25 cellular contexts compared by ENCODE assay signal in the genomic region with DNA sequence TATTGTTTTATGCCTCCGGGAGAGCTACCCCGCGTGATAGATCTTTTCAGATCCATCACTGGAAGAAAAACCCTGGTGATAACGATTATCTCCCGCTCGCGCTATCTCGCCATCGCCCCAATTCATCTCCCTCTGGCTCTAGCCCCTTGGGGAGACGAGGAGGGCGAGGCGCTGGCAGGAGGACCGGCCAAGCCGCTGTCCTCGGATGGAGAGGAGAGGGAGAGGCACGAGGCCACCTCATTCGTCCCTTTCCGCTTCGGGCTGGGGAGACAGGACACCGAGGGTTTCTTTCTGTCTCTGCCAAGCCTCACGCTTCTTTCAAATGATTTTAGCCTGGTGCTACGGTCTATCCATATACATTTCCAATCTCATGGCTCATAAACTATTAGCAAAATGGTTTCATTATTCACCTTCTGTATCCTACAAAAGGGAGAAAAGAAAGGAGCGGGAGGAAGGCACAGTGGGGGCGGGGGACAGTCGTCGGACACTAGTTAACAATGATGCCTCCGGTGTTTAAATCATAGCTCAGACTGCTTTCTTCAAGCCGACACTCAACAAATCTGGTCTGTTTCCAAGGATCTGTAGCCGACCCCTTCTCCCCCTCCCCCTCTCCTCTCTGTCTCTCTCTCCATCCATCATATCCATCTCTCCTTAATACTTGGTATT.
DNase-seq lines count a peak whose midpoint lies in the region; ATAC-seq and TF ChIP-seq lines count a peak whose summit lies in the region.
"Had no signal": no experiment of that assay in that cellular context is flagged by ENCODE, and none has a peak within 500 bp of the region (broad histone marks: within the 10 kb centered on the region; RNA-seq: fewer than 3 reads in every experiment).

No MANE protein-coding gene starts in this region.

- DNase-seq in T-helper 1 cell (no peak), ecto neural progenitor cell (ENCODE audit: low spot score) (peak; percentile 53), iPS-NIHi7 (ENCODE audit: extremely low spot score) (peak; percentile 20), UCSD-AML1 (lab: John Stamatoyannopoulos, UW; ENCODE audit: unreplicated experiment) (no peak), uterus (no peak)
- no peak for DNase-seq in stimulated activated naive B cell treated with anti-CD40 and anti-IgM and Interleukin-4, amounts not matched to agents 10 μg/mL and 1 μg/mL and 100 μg/mL, for 72 hours
- DNase-seq: 8988T; activated CD4-positive, alpha-beta memory T cell treated with anti-CD3 and anti-CD28 coated beads for 36 hours; activated naive CD4-positive, alpha-beta T cell treated with anti-CD3 and anti-CD28 coated beads, Interleukin-2, amount 10 ng/mL, durations not matched to agents 7 days and 5 days; activated T-cell treated with anti-CD3 and anti-CD28 coated beads, Interleukin-2, amount 50 U/mL, for 4 hours; cortex of kidney; GF-D8; MM.1S; natural killer cell; NCI-H1694 treated with DMSO at 0.1 percent for 48 hours; NCI-H345; NK-92 treated with Interleukin-12 subunit alpha and Interleukin-12 subunit beta, amount 100 ng/mL, for 24 hours; RPMI8226; spleen; tibial artery had no signal

- H3K4me1 Mint-ChIP-seq in T-helper 1 cell treated with Interleukin-12 subunit alpha and Interleukin-12 subunit beta and Interleukin-4 antibody, amounts not matched to agents 30 μg/mL and 1 μg/mL, for 36 hours (ENCODE audit: low read depth) = peaks cover 1% of the 10 kb centered on the region
- peaks cover 12 to 23% of the 10 kb centered on the region in 2 donors for H3K4me1 Mint-ChIP-seq in stimulated activated naive B cell treated with anti-CD40 and anti-IgM and Interleukin-4, amounts not matched to agents 10 μg/mL and 1 μg/mL and 100 μg/mL, for 72 hours
- H3K4me1 Mint-ChIP-seq: natural killer cell had no signal

- no peaks in the 10 kb centered on the region for H3K9me3 ChIP-seq in uterus
- H3K9me3 ChIP-seq: spleen, tibial artery had no signal

- intact Hi-C loops in uterus (cut with DNase I; ENCODE audit: low total_unique reads) = no loop called here

- H3K4me3 Mint-ChIP-seq in T-helper 1 cell treated with Interleukin-12 subunit alpha and Interleukin-12 subunit beta and Interleukin-4 antibody, amounts not matched to agents 30 μg/mL and 1 μg/mL, for 36 hours = no peak overlapping the region
- H3K4me3 Mint-ChIP-seq in stimulated activated naive B cell treated with anti-CD40 and anti-IgM and Interleukin-4, amounts not matched to agents 10 μg/mL and 1 μg/mL and 100 μg/mL, for 72 hours = no peak overlapping the region
- H3K4me3 Mint-ChIP-seq: activated CD4-positive, alpha-beta memory T cell treated with anti-CD3 and anti-CD28 coated beads for 36 hours; activated naive CD4-positive, alpha-beta T cell treated with anti-CD3 and anti-CD28 coated beads, Interleukin-2, amount 10 ng/mL, durations not matched to agents 7 days and 5 days; activated T-cell treated with anti-CD3 and anti-CD28 coated beads, Interleukin-2, amount 50 U/mL, for 4 hours; memory B cell; natural killer cell had no signal

- ATAC-seq in stimulated activated naive B cell treated with anti-CD40 and anti-IgM and Interleukin-4, amounts not matched to agents 10 μg/mL and 1 μg/mL and 100 μg/mL, for 72 hours (replicated peaks) = no peak
- ATAC-seq in HG03439 (IDR thresholded peaks at IDR 0.05; ENCODE audit: unreplicated experiment) = no peak
- ATAC-seq: activated T-cell treated with anti-CD3 and anti-CD28 coated beads, Interleukin-2, amount 50 U/mL, for 4 hours; natural killer cell; SK-N-SH treated with all-trans-retinoic acid at 6 μM for 48 hours had no signal

- peak overlapping the region; percentile 10 for H3K27ac Mint-ChIP-seq in T-helper 1 cell treated with Interleukin-12 subunit alpha and Interleukin-12 subunit beta and Interleukin-4 antibody, amounts not matched to agents 30 μg/mL and 1 μg/mL, for 36 hours
- peak overlapping the region; percentile 86 for H3K27ac Mint-ChIP-seq in stimulated activated naive B cell treated with anti-CD40 and anti-IgM and Interleukin-4, amounts not matched to agents 10 μg/mL and 1 μg/mL and 100 μg/mL, for 72 hours
- H3K27ac Mint-ChIP-seq: activated CD4-positive, alpha-beta memory T cell treated with anti-CD3 and anti-CD28 coated beads for 36 hours; activated naive CD4-positive, alpha-beta T cell treated with anti-CD3 and anti-CD28 coated beads, Interleukin-2, amount 10 ng/mL, durations not matched to agents 7 days and 5 days; memory B cell; natural killer cell had no signal

- H3K27me3 ChIP-seq in uterus = peaks cover 0 to 26% of the 10 kb centered on the region in 2 donors
- H3K27me3 ChIP-seq: BLaER1 treated with 17β-estradiol and CSF1 and Interleukin-3, amounts not matched to agents 10 nM and 100 nM had no signal

- no peaks in the 10 kb centered on the region for H3K36me3 Mint-ChIP-seq in T-helper 1 cell treated with Interleukin-12 subunit alpha and Interleukin-12 subunit beta and Interleukin-4 antibody, amounts not matched to agents 30 μg/mL and 1 μg/mL, for 36 hours (ENCODE audit: low read depth)
- peaks cover 2 to 8% of the 10 kb centered on the region in 2 donors for H3K36me3 Mint-ChIP-seq in stimulated activated naive B cell treated with anti-CD40 and anti-IgM and Interleukin-4, amounts not matched to agents 10 μg/mL and 1 μg/mL and 100 μg/mL, for 72 hours

- H3K9me3 Mint-ChIP-seq in T-helper 1 cell treated with Interleukin-12 subunit alpha and Interleukin-12 subunit beta and Interleukin-4 antibody, amounts not matched to agents 30 μg/mL and 1 μg/mL, for 36 hours = peaks cover 6% of the 10 kb centered on the region
- H3K9me3 Mint-ChIP-seq in stimulated activated naive B cell treated with anti-CD40 and anti-IgM and Interleukin-4, amounts not matched to agents 10 μg/mL and 1 μg/mL and 100 μg/mL, for 72 hours = peaks cover 0 to 2% of the 10 kb centered on the region in 2 donors
- H3K9me3 Mint-ChIP-seq: activated CD4-positive, alpha-beta memory T cell treated with anti-CD3 and anti-CD28 coated beads for 36 hours; activated naive CD4-positive, alpha-beta T cell treated with anti-CD3 and anti-CD28 coated beads, Interleukin-2, amount 10 ng/mL, durations not matched to agents 7 days and 5 days had no signal

- TF ChIP-seq POLR2A in uterus (IDR thresholded peaks at IDR 0.05) = no peak

- peaks cover 77% of the 10 kb centered on the region for H3K27me3 Mint-ChIP-seq in T-helper 1 cell treated with Interleukin-12 subunit alpha and Interleukin-12 subunit beta and Interleukin-4 antibody, amounts not matched to agents 30 μg/mL and 1 μg/mL, for 36 hours (ENCODE audit: low read depth)
- peaks cover 63 to 78% of the 10 kb centered on the region in 2 donors for H3K27me3 Mint-ChIP-seq in stimulated activated naive B cell treated with anti-CD40 and anti-IgM and Interleukin-4, amounts not matched to agents 10 μg/mL and 1 μg/mL and 100 μg/mL, for 72 hours

- H3K36me3 ChIP-seq in uterus = no peaks in the 10 kb centered on the region
- H3K36me3 ChIP-seq: BLaER1 treated with 17β-estradiol and CSF1 and Interleukin-3, amounts not matched to agents 10 nM and 100 nM; spleen; tibial artery had no signal

- no peak for TF ChIP-seq CTCF in uterus (IDR thresholded peaks at IDR 0.05)

- H3K4me3 ChIP-seq in uterus = no peak overlapping the region
- H3K4me3 ChIP-seq: BLaER1 treated with 17β-estradiol and CSF1 and Interleukin-3, amounts not matched to agents 10 nM and 100 nM had no signal

- H3K4me1 ChIP-seq in uterus = no peaks in the 10 kb centered on the region

- no peak overlapping the region for H3K27ac ChIP-seq in uterus
- H3K27ac ChIP-seq: BLaER1 treated with 17β-estradiol and CSF1 and Interleukin-3, amounts not matched to agents 10 nM and 100 nM; spleen; tibial artery had no signal

Comparison
In these comparisons a context has a peak if more than half of its experiments do, and no peak if none do; other contexts are left out.
1. DNase-seq: peak in ecto neural progenitor cell (single experiment) and iPS-NIHi7 (single experiment); none in T-helper 1 cell (0 of 5), stimulated activated naive B cell treated with anti-CD40 and anti-IgM and Interleukin-4, amounts not matched to agents 10 μg/mL and 1 μg/mL and 100 μg/mL, for 72 hours (single experiment), UCSD-AML1 (single experiment) and uterus (0 of 2).